In the genomic region with DNA sequence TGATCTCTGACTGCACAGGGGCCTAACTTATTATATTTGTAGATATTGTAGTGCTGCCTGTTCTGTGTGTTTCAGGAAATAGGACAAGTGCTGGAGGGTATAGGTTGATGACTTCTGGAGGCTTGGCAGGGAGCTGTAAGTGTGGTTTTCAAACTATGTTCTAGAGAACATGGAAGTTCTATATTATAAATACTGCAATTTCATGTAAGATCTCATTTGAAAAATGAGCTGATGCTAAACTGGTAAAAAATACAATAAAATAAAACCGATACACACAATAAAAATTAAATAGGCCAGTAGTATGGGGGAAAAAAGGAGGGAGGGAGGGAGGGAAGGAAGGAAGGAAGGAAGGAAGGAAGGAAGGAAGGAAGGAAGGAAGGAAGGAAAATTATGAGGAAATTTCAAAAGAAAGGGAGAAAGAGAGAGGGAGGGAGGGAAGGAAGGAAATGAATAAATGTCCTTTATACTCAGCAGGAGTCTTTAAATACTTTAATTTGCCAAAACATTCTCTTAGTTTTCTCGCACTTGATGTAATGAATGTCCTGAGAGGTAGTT, we compare ENCODE assay signal across 19 cellular contexts.
A peak's percentile ranks its signal among the peaks of the same experiment; 100 is the strongest.
DNase-seq lines count a peak whose midpoint lies in the region; TF ChIP-seq lines count a peak whose summit lies in the region.
"Had no signal": no experiment of that assay in that cellular context is flagged by ENCODE, and none has a peak within 500 bp of the region (broad histone marks: within the 10 kb centered on the region; RNA-seq: fewer than 3 reads in every experiment).

No MANE protein-coding gene starts in this region.

- H2AFZ ChIP-seq in mammary epithelial cell (ENCODE audit: low read depth, low read length): no peak overlapping the region
- no peak overlapping the region for H2AFZ ChIP-seq in trophoblast cell (ENCODE audit: insufficient read depth, low read length, poor library complexity)

- H3K4me1 ChIP-seq in breast epithelium (peaks cover 0 to 6% of the 10 kb centered on the region in 2 donors), mammary epithelial cell (ENCODE audit: insufficient read depth, low read length) (peaks cover 11% of the 10 kb centered on the region), trophoblast cell (ENCODE audit: control insufficient read depth in 1 of 2, insufficient read depth in 2 of 2, low read length in 2 of 2) (peaks cover 8 to 21% of the 10 kb centered on the region in 2 experiments), thyroid gland (peaks cover 9 to 27% of the 10 kb centered on the region in 2 donors)
- H3K4me1 ChIP-seq: HAP-1 had no signal

- H3K9me3 ChIP-seq in breast epithelium: no peaks in the 10 kb centered on the region
- no peaks in the 10 kb centered on the region for H3K9me3 ChIP-seq in mammary epithelial cell (replicated peaks; ENCODE audit: insufficient read depth, low read length)
- H3K9me3 ChIP-seq in trophoblast cell (ENCODE audit: insufficient read depth, low read depth, low read length): no peaks in the 10 kb centered on the region
- no peaks in the 10 kb centered on the region for H3K9me3 ChIP-seq in thyroid gland
- H3K9me3 ChIP-seq: HAP-1 had no signal

- H3K79me2 ChIP-seq in mammary epithelial cell (ENCODE audit: insufficient read depth, low read length) (no peaks in the 10 kb centered on the region), trophoblast cell (ENCODE audit: control insufficient read depth, insufficient read depth, low read length, poor library complexity) (peaks cover 6% of the 10 kb centered on the region)

- intact Hi-C loops in breast epithelium (cut with DNase I; ENCODE audit: low total_unique reads) (no loop called here), mammary epithelial cell (cut with micrococcal nuclease) (no loop called here), thyroid gland (cut with DNase I) (no loop called here)

- H3K23ac ChIP-seq in trophoblast cell (ENCODE audit: low read length): no peak overlapping the region

- peak overlapping the region; percentile 18 for H2BK5ac ChIP-seq in trophoblast cell (ENCODE audit: low read depth, low read length, poor library complexity)

- no TSS peak for BruUV-seq in mammary epithelial cell (replicated peaks; lab: Mats Ljungman, UMichigan)

- CTCF ChIA-PET in mammary epithelial cell (lab: Charles Lee; ENCODE audit: low non-redundant PET): no interaction called here

- no peak for DNase-seq in breast epithelium (ENCODE audit: low spot score in 2 of 2)
- DNase-seq in mammary epithelial cell: no peak
- no peak for DNase-seq in trophoblast cell
- DNase-seq in thyroid gland: no peak
- no peak for DNase-seq in stimulated activated CD4-positive, alpha-beta T cell treated with anti-CD3 and anti-CD28 coated beads, Interleukin-2, amount 100 ng/mL, for 24 hours
- DNase-seq in GDM1 (lab: John Stamatoyannopoulos, UW): no peak
- DNase-seq in activated naive CD4-positive, alpha-beta T cell treated with anti-CD3 and anti-CD28 coated beads, Interleukin-2, amount 50 U/mL, for 16 hours: no peak
- DNase-seq: ACHN; AML-193; C1 segment of cervical spinal cord; Calu3; CD4-positive, alpha-beta memory T cell; COR-L47; DMS53; DMS79 treated with DMSO at 0.1 percent for 48 hours; GOT3; HFFc6 had no signal

- H3K27me3 ChIP-seq in breast epithelium (no peaks in the 10 kb centered on the region), mammary epithelial cell (ENCODE audit: insufficient read depth, low read length) (no peaks in the 10 kb centered on the region), trophoblast cell (ENCODE audit: insufficient read depth, low read length) (no peaks in the 10 kb centered on the region), thyroid gland (no peaks in the 10 kb centered on the region)

- H4K20me1 ChIP-seq in mammary epithelial cell (ENCODE audit: insufficient read depth, low read length): no peaks in the 10 kb centered on the region

- in situ Hi-C loops in mammary epithelial cell (cut with MboI; ENCODE audit: low sequenced_read_pairs in 2 of 2): no loop called here

- TF ChIP-seq POLR2A in breast epithelium (IDR thresholded peaks at IDR 0.05): no peak
- no peak for TF ChIP-seq POLR2A in thyroid gland (IDR thresholded peaks at IDR 0.05)

- 97% methylated on average over 2 of the region's 2 CpGs for whole genome bisulfite sequencing in mammary epithelial cell (ENCODE audit: low coverage, missing lambda C conversion rate)
- WGBS in trophoblast cell (ENCODE audit: extremely low coverage, insufficient coverage, insufficient read length): no CpG with 5 or more reads among the region's 2 CpGs
- WGBS in thyroid gland, 2 donors: 93 to 96% methylated on average over 2 of the region's 2 CpGs

- no peak for TF ChIP-seq CTCF in breast epithelium (IDR thresholded peaks at IDR 0.05)
- TF ChIP-seq CTCF in mammary epithelial cell (conservative IDR thresholded peaks at IDR 0.05 in 1 of 2, IDR thresholded peaks at IDR 0.05 in 1 of 2; ENCODE audit: extremely low read depth in 1 of 2, insufficient read depth in 1 of 2, low read depth in 1 of 2, low read length in 2 of 2): no peak
- TF ChIP-seq CTCF in thyroid gland (IDR thresholded peaks at IDR 0.05): no peak

- no peak overlapping the region for H3K4me3 ChIP-seq in breast epithelium
- no peak overlapping the region for H3K4me3 ChIP-seq in mammary epithelial cell (replicated peaks in 1 of 3; ENCODE audit: insufficient read depth in 1 of 3, low read depth in 2 of 3, low read length in 3 of 3)
- no peak overlapping the region for H3K4me3 ChIP-seq in trophoblast cell (ENCODE audit: low read depth, low read length)
- no peak overlapping the region for H3K4me3 ChIP-seq in thyroid gland (replicated peaks in 1 of 3)
- H3K4me3 ChIP-seq: HAP-1 had no signal

- no peak overlapping the region for H4K91ac ChIP-seq in trophoblast cell (ENCODE audit: low read depth, low read length)

- no peak overlapping the region for H3K14ac ChIP-seq in trophoblast cell (ENCODE audit: low read length)

- H3K79me1 ChIP-seq in trophoblast cell (ENCODE audit: low read length): peaks cover 39% of the 10 kb centered on the region

- peak overlapping the region; percentile 71 for H3K4ac ChIP-seq in trophoblast cell (ENCODE audit: low read depth, low read length)

- dilution Hi-C loops in mammary epithelial cell (cut with HindIII; ENCODE audit: low sequenced_read_pairs): no loop called here

- H2BK12ac ChIP-seq in trophoblast cell (ENCODE audit: low read length): no peak overlapping the region

- H3K36me3 ChIP-seq in breast epithelium: no peaks in the 10 kb centered on the region
- H3K36me3 ChIP-seq in mammary epithelial cell (ENCODE audit: insufficient read depth, low read length): peaks cover 3% of the 10 kb centered on the region
- H3K36me3 ChIP-seq in trophoblast cell (ENCODE audit: control insufficient read depth in 1 of 2, insufficient read depth in 2 of 2, low read length in 2 of 2): peaks cover 6 to 11% of the 10 kb centered on the region in 2 experiments
- no peaks in the 10 kb centered on the region for H3K36me3 ChIP-seq in thyroid gland
- H3K36me3 ChIP-seq: HAP-1 had no signal

- H3K18ac ChIP-seq in trophoblast cell (ENCODE audit: low read length): no peak overlapping the region

- H3K4me2 ChIP-seq in mammary epithelial cell (ENCODE audit: insufficient read depth, low read depth, low read length): no peak overlapping the region
- H3K4me2 ChIP-seq in trophoblast cell (ENCODE audit: low read length): no peak overlapping the region

- no peak overlapping the region for H4K8ac ChIP-seq in trophoblast cell (ENCODE audit: low read depth, low read length)

- no peak overlapping the region for H3K9ac ChIP-seq in mammary epithelial cell (ENCODE audit: insufficient read depth, low read length)
- H3K9ac ChIP-seq in trophoblast cell (ENCODE audit: low read length): no peak overlapping the region

- H3K27ac ChIP-seq in breast epithelium (peak overlapping the region; percentile 50 to 72), mammary epithelial cell (ENCODE audit: insufficient read depth, low read depth, low read length) (no peak overlapping the region), trophoblast cell (ENCODE audit: low read depth, low read length) (peak overlapping the region; percentile 56), thyroid gland (peak overlapping the region in 2 of 3 donors; percentile 24 to 33)
- H3K27ac ChIP-seq: 22Rv1 had no signal

- H2AK5ac ChIP-seq in trophoblast cell (ENCODE audit: low read length): no peak overlapping the region

- H4K12ac ChIP-seq in trophoblast cell (ENCODE audit: low read depth, low read length): no peak overlapping the region

- no peak overlapping the region for H2BK120ac ChIP-seq in trophoblast cell (ENCODE audit: insufficient read depth, low read length, poor library complexity)
